21 cellular contexts compared by ENCODE assay signal in genomic region chr5:40206030-40206429, GRCh38.
DNase-seq lines count a peak whose midpoint lies in the region; ATAC-seq and TF ChIP-seq lines count a peak whose summit lies in the region.
"Had no signal": no experiment of that assay in that cellular context is flagged by ENCODE, and none has a peak within 500 bp of the region (broad histone marks: within the 10 kb centered on the region; RNA-seq: fewer than 3 reads in every experiment).

No MANE protein-coding gene starts in this region.

- in situ Hi-C loops in mammary epithelial cell (cut with MboI; ENCODE audit: low sequenced_read_pairs in 2 of 2) = no loop called here

- H3K4me2 ChIP-seq in mammary epithelial cell (ENCODE audit: insufficient read depth, low read depth, low read length) = no peak overlapping the region
- H3K4me2 ChIP-seq in SU-DHL-6 (ENCODE audit: low read depth, low read length, poor library complexity, severe bottlenecking) = no peak overlapping the region

- no peak overlapping the region for H3K27ac ChIP-seq in mammary epithelial cell (ENCODE audit: insufficient read depth, low read depth, low read length)
- H3K27ac ChIP-seq in breast epithelium = no peak overlapping the region
- no peak overlapping the region for H3K27ac ChIP-seq in SU-DHL-6 (ENCODE audit: low read depth, low read length)
- no peak overlapping the region for H3K27ac ChIP-seq in CD8-positive, alpha-beta T cell (ENCODE audit: low read depth, low read length)
- H3K27ac ChIP-seq: Peyer's patch had no signal

- no peak for TF ChIP-seq CTCF in activated CD8-positive, alpha-beta T cell treated with anti-CD3 and anti-CD28 coated beads for 36 hours (IDR thresholded peaks at IDR 0.05)
- no peak for TF ChIP-seq CTCF in mammary epithelial cell (conservative IDR thresholded peaks at IDR 0.05 in 1 of 2, IDR thresholded peaks at IDR 0.05 in 1 of 2; ENCODE audit: extremely low read depth in 1 of 2, insufficient read depth in 1 of 2, low read depth in 1 of 2, low read length in 2 of 2)
- TF ChIP-seq CTCF in breast epithelium (IDR thresholded peaks at IDR 0.05) = no peak
- no peak for TF ChIP-seq CTCF in SU-DHL-6 (IDR thresholded peaks at IDR 0.05; ENCODE audit: insufficient read depth, low read length, poor library complexity, severe bottlenecking)
- TF ChIP-seq CTCF in CD8-positive, alpha-beta T cell (IDR thresholded peaks at IDR 0.05) = no peak

- H2AFZ ChIP-seq in mammary epithelial cell (ENCODE audit: low read depth, low read length) (peak overlapping the region; percentile 39), SU-DHL-6 (ENCODE audit: low read depth, low read length, severe bottlenecking) (peak overlapping the region; percentile 39)

- no peaks in the 10 kb centered on the region for H3K27me3 Mint-ChIP-seq in activated CD8-positive, alpha-beta T cell treated with anti-CD3 and anti-CD28 coated beads for 36 hours
- no peaks in the 10 kb centered on the region for H3K27me3 Mint-ChIP-seq in activated CD8-positive, alpha-beta T cell treated with anti-CD3 and anti-CD28 coated beads, Interleukin-2, amount 10 ng/mL, durations not matched to agents 7 days and 5 days (ENCODE audit: low read depth)
- H3K27me3 Mint-ChIP-seq in stimulated activated naive CD8-positive, alpha-beta T cell treated with anti-CD3 and anti-CD28 coated beads, Interleukin-15, amount 100 ng/mL, for 72 hours = no peaks in the 10 kb centered on the region
- no peaks in the 10 kb centered on the region for H3K27me3 Mint-ChIP-seq in CD8-positive, alpha-beta T cell (ENCODE audit: low read depth)
- H3K27me3 Mint-ChIP-seq: CD4-positive, alpha-beta T cell had no signal

- no peak overlapping the region for H3K27ac Mint-ChIP-seq in activated CD8-positive, alpha-beta T cell treated with anti-CD3 and anti-CD28 coated beads for 36 hours
- H3K27ac Mint-ChIP-seq in activated CD8-positive, alpha-beta T cell treated with anti-CD3 and anti-CD28 coated beads, Interleukin-2, amount 10 ng/mL, durations not matched to agents 7 days and 5 days = no peak overlapping the region
- H3K27ac Mint-ChIP-seq in stimulated activated naive CD8-positive, alpha-beta T cell treated with anti-CD3 and anti-CD28 coated beads, Interleukin-15, amount 100 ng/mL, for 72 hours = no peak overlapping the region
- no peak overlapping the region for H3K27ac Mint-ChIP-seq in CD8-positive, alpha-beta T cell
- H3K27ac Mint-ChIP-seq: CD4-positive, alpha-beta T cell had no signal

- ATAC-seq in activated CD8-positive, alpha-beta T cell treated with anti-CD3 and anti-CD28 coated beads for 36 hours = peak; percentile 53
- no peak for ATAC-seq in activated CD8-positive, alpha-beta T cell treated with anti-CD3 and anti-CD28 coated beads, Interleukin-2, amount 10 ng/mL, durations not matched to agents 7 days and 5 days
- peak; percentile 56 for ATAC-seq in stimulated activated naive CD8-positive, alpha-beta T cell treated with anti-CD3 and anti-CD28 coated beads, Interleukin-15, amount 100 ng/mL, for 72 hours
- no peak for ATAC-seq in CD8-positive, alpha-beta T cell
- ATAC-seq: Right ventricle myocardium inferior had no signal

- H3K4me3 Mint-ChIP-seq in activated CD8-positive, alpha-beta T cell treated with anti-CD3 and anti-CD28 coated beads for 36 hours = no peak overlapping the region
- H3K4me3 Mint-ChIP-seq in activated CD8-positive, alpha-beta T cell treated with anti-CD3 and anti-CD28 coated beads, Interleukin-2, amount 10 ng/mL, durations not matched to agents 7 days and 5 days = no peak overlapping the region
- no peak overlapping the region for H3K4me3 Mint-ChIP-seq in stimulated activated naive CD8-positive, alpha-beta T cell treated with anti-CD3 and anti-CD28 coated beads, Interleukin-15, amount 100 ng/mL, for 72 hours
- no peak overlapping the region for H3K4me3 Mint-ChIP-seq in CD8-positive, alpha-beta T cell
- H3K4me3 Mint-ChIP-seq: CD4-positive, alpha-beta T cell had no signal

- POLR2A ChIA-PET in activated CD8-positive, alpha-beta T cell treated with anti-CD3 and anti-CD28 coated beads for 36 hours (lab: Charles Lee) = interaction anchor here (0.5 kb wide), 1 partner anchor 137 kb away, joined by 3 read pairs; no protein-coding TSS in a partner anchor
- POLR2A ChIA-PET in activated CD8-positive, alpha-beta T cell treated with anti-CD3 and anti-CD28 coated beads, Interleukin-2, amount 10 ng/mL, durations not matched to agents 7 days and 5 days (lab: Charles Lee) = no interaction called here
- POLR2A ChIA-PET in CD8-positive, alpha-beta T cell (lab: Charles Lee) = interaction anchor here (0.7 kb wide), 1 partner anchor 319 kb away, joined by 3 read pairs; no protein-coding TSS in a partner anchor

- WGBS in mammary epithelial cell (ENCODE audit: low coverage, missing lambda C conversion rate) = 100% methylated on average over 2 of the region's 2 CpGs

- H3K36me3 Mint-ChIP-seq in activated CD8-positive, alpha-beta T cell treated with anti-CD3 and anti-CD28 coated beads for 36 hours (ENCODE audit: low read depth) = no peaks in the 10 kb centered on the region
- H3K36me3 Mint-ChIP-seq in activated CD8-positive, alpha-beta T cell treated with anti-CD3 and anti-CD28 coated beads, Interleukin-2, amount 10 ng/mL, durations not matched to agents 7 days and 5 days (ENCODE audit: low read depth) = no peaks in the 10 kb centered on the region
- H3K36me3 Mint-ChIP-seq in CD8-positive, alpha-beta T cell = no peaks in the 10 kb centered on the region

- no peaks in the 10 kb centered on the region for H3F3A ChIP-seq in SU-DHL-6 (ENCODE audit: insufficient read depth)

- no TSS peak for BruUV-seq in mammary epithelial cell (replicated peaks; lab: Mats Ljungman, UMichigan)

- H3K9me3 Mint-ChIP-seq in activated CD8-positive, alpha-beta T cell treated with anti-CD3 and anti-CD28 coated beads for 36 hours = peaks cover 2% of the 10 kb centered on the region
- H3K9me3 Mint-ChIP-seq in activated CD8-positive, alpha-beta T cell treated with anti-CD3 and anti-CD28 coated beads, Interleukin-2, amount 10 ng/mL, durations not matched to agents 7 days and 5 days (ENCODE audit: insufficient read depth) = no peaks in the 10 kb centered on the region
- peaks cover 0 to 17% of the 10 kb centered on the region in 2 donors for H3K9me3 Mint-ChIP-seq in stimulated activated naive CD8-positive, alpha-beta T cell treated with anti-CD3 and anti-CD28 coated beads, Interleukin-15, amount 100 ng/mL, for 72 hours
- no peaks in the 10 kb centered on the region for H3K9me3 Mint-ChIP-seq in CD8-positive, alpha-beta T cell
- H3K9me3 Mint-ChIP-seq: CD4-positive, alpha-beta T cell had no signal

- H3K36me3 ChIP-seq in mammary epithelial cell (ENCODE audit: insufficient read depth, low read length) = no peaks in the 10 kb centered on the region
- H3K36me3 ChIP-seq in breast epithelium = no peaks in the 10 kb centered on the region
- no peaks in the 10 kb centered on the region for H3K36me3 ChIP-seq in SU-DHL-6 (ENCODE audit: low read length)
- H3K36me3 ChIP-seq in CD8-positive, alpha-beta T cell (ENCODE audit: insufficient read depth, low read length) = no peaks in the 10 kb centered on the region
- H3K36me3 ChIP-seq: MG63, Peyer's patch had no signal

- no peaks in the 10 kb centered on the region for H3K9me3 ChIP-seq in mammary epithelial cell (replicated peaks; ENCODE audit: insufficient read depth, low read length)
- no peaks in the 10 kb centered on the region for H3K9me3 ChIP-seq in breast epithelium
- H3K9me3 ChIP-seq in SU-DHL-6 (ENCODE audit: insufficient read depth, low read length) = no peaks in the 10 kb centered on the region; the same call in 1 of the 2 replicates
- no peaks in the 10 kb centered on the region for H3K9me3 ChIP-seq in CD8-positive, alpha-beta T cell (ENCODE audit: low read length)
- H3K9me3 ChIP-seq: MG63, Peyer's patch had no signal

- no peak for DNase-seq in activated CD8-positive, alpha-beta T cell treated with anti-CD3 and anti-CD28 coated beads for 36 hours
- DNase-seq in activated CD8-positive, alpha-beta T cell treated with anti-CD3 and anti-CD28 coated beads, Interleukin-2, amount 10 ng/mL, durations not matched to agents 7 days and 5 days = no peak
- DNase-seq in mammary epithelial cell (no peak), breast epithelium (ENCODE audit: low spot score in 2 of 2) (no peak), amygdala (lab: John Stamatoyannopoulos, UW) (no peak)
- DNase-seq in stimulated activated naive CD8-positive, alpha-beta T cell treated with anti-CD3 and anti-CD28 coated beads, Interleukin-15, amount 100 ng/mL, for 72 hours = no peak
- no peak for DNase-seq in CD8-positive, alpha-beta T cell
- DNase-seq: CD4-positive, alpha-beta T cell; DMS153; GF-D8; HCEC 1CT; Kasumi-1; MG63; NCI-H1048; NCI-H1436; NCI-H2029; NCI-H345; NCI-H524 treated with DMSO at 0.1 percent for 48 hours; Peyer's patch had no signal

- no peaks in the 10 kb centered on the region for H3K4me1 ChIP-seq in mammary epithelial cell (ENCODE audit: insufficient read depth, low read length)
- H3K4me1 ChIP-seq in breast epithelium = no peaks in the 10 kb centered on the region
- no peaks in the 10 kb centered on the region for H3K4me1 ChIP-seq in CD8-positive, alpha-beta T cell (ENCODE audit: insufficient read depth, low read length)
- H3K4me1 ChIP-seq: Peyer's patch had no signal

- intact Hi-C loops in activated CD8-positive, alpha-beta T cell treated with anti-CD3 and anti-CD28 coated beads for 36 hours (cut with micrococcal nuclease) = no loop called here
- intact Hi-C loops in mammary epithelial cell (cut with micrococcal nuclease) (no loop called here), breast epithelium (cut with DNase I; ENCODE audit: low total_unique reads) (no loop called here)
- intact Hi-C loops in CD8-positive, alpha-beta T cell (cut with DNase I, micrococcal nuclease) = no loop called here

- no peak overlapping the region for H3K4me3 ChIP-seq in mammary epithelial cell (replicated peaks in 1 of 3; ENCODE audit: insufficient read depth in 1 of 3, low read depth in 2 of 3, low read length in 3 of 3)
- H3K4me3 ChIP-seq in breast epithelium = no peak overlapping the region
- no peak overlapping the region for H3K4me3 ChIP-seq in SU-DHL-6 (ENCODE audit: insufficient read depth, low read length, poor library complexity, severe bottlenecking)
- no peak overlapping the region for H3K4me3 ChIP-seq in CD8-positive, alpha-beta T cell (ENCODE audit: low read depth, low read length)
- H3K4me3 ChIP-seq: MG63, Peyer's patch had no signal

- H3K9me2 ChIP-seq in SU-DHL-6 (replicated peaks; ENCODE audit: insufficient read depth, low read length) = 0 out of 2 replicates have a peak, but pooled peaks cover 4% of the 10 kb centered on the region

- no peak overlapping the region for H3K9ac ChIP-seq in mammary epithelial cell (ENCODE audit: insufficient read depth, low read length)
- no peak overlapping the region for H3K9ac ChIP-seq in SU-DHL-6 (ENCODE audit: low read length)

- H4K20me1 ChIP-seq in mammary epithelial cell (ENCODE audit: insufficient read depth, low read length) = no peaks in the 10 kb centered on the region
- no peaks in the 10 kb centered on the region for H4K20me1 ChIP-seq in SU-DHL-6 (ENCODE audit: low read depth, low read length)

- H3K79me2 ChIP-seq in mammary epithelial cell (ENCODE audit: insufficient read depth, low read length) (no peaks in the 10 kb centered on the region), SU-DHL-6 (ENCODE audit: insufficient read depth, low read length) (no peaks in the 10 kb centered on the region)

- H3K4me1 Mint-ChIP-seq in activated CD8-positive, alpha-beta T cell treated with anti-CD3 and anti-CD28 coated beads for 36 hours (ENCODE audit: low read depth) = peaks cover 26% of the 10 kb centered on the region
- H3K4me1 Mint-ChIP-seq in activated CD8-positive, alpha-beta T cell treated with anti-CD3 and anti-CD28 coated beads, Interleukin-2, amount 10 ng/mL, durations not matched to agents 7 days and 5 days (ENCODE audit: low read depth) = peaks cover 4% of the 10 kb centered on the region
- H3K4me1 Mint-ChIP-seq in stimulated activated naive CD8-positive, alpha-beta T cell treated with anti-CD3 and anti-CD28 coated beads, Interleukin-15, amount 100 ng/mL, for 72 hours = peaks cover 15% of the 10 kb centered on the region
- no peaks in the 10 kb centered on the region for H3K4me1 Mint-ChIP-seq in CD8-positive, alpha-beta T cell (ENCODE audit: low read depth)

- no peak for TF ChIP-seq POLR2A in breast epithelium (IDR thresholded peaks at IDR 0.05)

- H3K27me3 ChIP-seq in mammary epithelial cell (ENCODE audit: insufficient read depth, low read length) (no peaks in the 10 kb centered on the region), breast epithelium (no peaks in the 10 kb centered on the region), SU-DHL-6 (ENCODE audit: low read length) (no peaks in the 10 kb centered on the region)
- H3K27me3 ChIP-seq in CD8-positive, alpha-beta T cell (ENCODE audit: insufficient read depth, low read length) = no peaks in the 10 kb centered on the region
- H3K27me3 ChIP-seq: MG63, Peyer's patch had no signal

- dilution Hi-C loops in mammary epithelial cell (cut with HindIII; ENCODE audit: low sequenced_read_pairs) = no loop called here

- CTCF ChIA-PET in activated CD8-positive, alpha-beta T cell treated with anti-CD3 and anti-CD28 coated beads for 36 hours (lab: Charles Lee) = interaction anchor here (1.0 kb wide), 1 partner anchor 18 kb away, joined by 4 read pairs; no protein-coding TSS in a partner anchor
- CTCF ChIA-PET in activated CD8-positive, alpha-beta T cell treated with anti-CD3 and anti-CD28 coated beads, Interleukin-2, amount 10 ng/mL, durations not matched to agents 7 days and 5 days (lab: Charles Lee) = interaction anchor here (1.8 kb wide), 1 partner anchor 10 kb away, joined by 4 read pairs; no protein-coding TSS in a partner anchor
- CTCF ChIA-PET in mammary epithelial cell (lab: Charles Lee; ENCODE audit: low non-redundant PET) = no interaction called here
- CTCF ChIA-PET in CD8-positive, alpha-beta T cell (lab: Charles Lee) = no interaction called here

Comparison
In these comparisons a context has a peak if more than half of its experiments do, and no peak if none do; other contexts are left out.
1. ATAC-seq: peak in activated CD8-positive, alpha-beta T cell treated with anti-CD3 and anti-CD28 coated beads for 36 hours (single experiment) and stimulated activated naive CD8-positive, alpha-beta T cell treated with anti-CD3 and anti-CD28 coated beads, Interleukin-15, amount 100 ng/mL, for 72 hours (single experiment); none in activated CD8-positive, alpha-beta T cell treated with anti-CD3 and anti-CD28 coated beads, Interleukin-2, amount 10 ng/mL, durations not matched to agents 7 days and 5 days (single experiment) and CD8-positive, alpha-beta T cell (single experiment).
2. CTCF ChIA-PET loops: an anchor here in activated CD8-positive, alpha-beta T cell treated with anti-CD3 and anti-CD28 coated beads for 36 hours (1.0 kb wide) and activated CD8-positive, alpha-beta T cell treated with anti-CD3 and anti-CD28 coated beads, Interleukin-2, amount 10 ng/mL, durations not matched to agents 7 days and 5 days (1.8 kb wide); none called in mammary epithelial cell and CD8-positive, alpha-beta T cell.